In the genomic region with DNA sequence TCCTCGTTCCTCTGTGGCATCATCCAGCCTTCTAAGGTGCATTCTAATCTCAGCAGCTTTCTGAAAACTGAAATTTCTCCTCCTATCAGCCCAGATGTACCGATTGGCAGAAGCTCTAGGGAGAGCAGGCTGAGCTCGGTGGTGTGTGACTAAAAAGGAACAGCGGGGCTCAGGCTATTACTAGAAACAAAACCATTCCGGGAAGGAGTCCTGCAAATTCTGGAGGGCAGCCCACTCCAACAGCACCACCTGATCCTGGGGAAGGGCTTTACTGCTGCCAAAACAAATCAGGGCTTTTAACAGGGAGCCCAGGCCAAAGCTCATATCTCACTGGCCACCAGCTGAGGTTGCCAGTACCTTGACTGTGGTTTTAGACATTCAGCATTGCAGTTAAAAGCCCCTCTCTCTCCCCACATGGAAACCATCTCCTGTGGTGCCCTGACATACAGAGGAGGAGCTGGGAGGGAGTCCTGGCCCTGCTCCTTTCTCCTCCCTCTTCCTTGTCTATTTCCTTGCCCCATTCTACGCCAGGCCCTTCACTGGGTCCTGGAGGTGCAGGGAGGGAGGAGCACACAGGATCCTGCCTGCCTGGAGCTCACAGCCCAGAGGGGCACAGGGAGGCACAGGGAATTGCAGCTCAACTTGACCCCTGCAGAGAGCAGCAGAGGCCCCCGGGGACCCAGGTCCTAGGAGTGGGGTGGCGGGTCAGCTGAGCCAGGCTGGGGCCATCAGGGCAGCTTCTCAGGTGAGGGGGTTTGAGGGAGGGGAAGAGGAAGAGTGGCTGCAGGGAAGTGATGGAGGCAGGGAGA, we compare ENCODE assay signal across 8 cellular contexts. TPM values are rescaled to one million over a fixed set of nuclear protein-coding genes. Genes with fewer than 3 reads are reported as not detected.
DNase-seq lines count a peak whose midpoint lies in the region; ATAC-seq and TF ChIP-seq lines count a peak whose summit lies in the region.

No MANE protein-coding gene starts in this region.

- CTCF ChIA-PET in CD4-positive, alpha-beta memory T cell (lab: Charles Lee; ENCODE audit: partially characterized antibody) = interaction anchor here (1.0 to 3.6 kb wide), 19 partner anchors 8 to 101 kb away, joined by 3 to 23 read pairs (median 5); a partner anchor contains a TSS
- CTCF ChIA-PET in mammary epithelial cell (lab: Charles Lee; ENCODE audit: low non-redundant PET) = no interaction called here

- peak overlapping the region; percentile 81 for H2AFZ ChIP-seq in mammary epithelial cell (ENCODE audit: low read depth, low read length)

- POLR2A ChIA-PET in CD4-positive, alpha-beta memory T cell (lab: Charles Lee; ENCODE audit: partially characterized antibody) = interaction anchor here (0.9 to 8.4 kb wide), 23 partner anchors 8 to 1207 kb away, joined by 3 to 132 read pairs (median 8); a partner anchor contains a TSS

- ATAC-seq in HG03520 (IDR thresholded peaks at IDR 0.05; ENCODE audit: unreplicated experiment) (no peak), GM19328 (IDR thresholded peaks at IDR 0.05; ENCODE audit: unreplicated experiment) (no peak)

- peak in 3 of 5 donors; percentile 16 to 22 (median 19) for DNase-seq in CD4-positive, alpha-beta memory T cell
- DNase-seq in NCI-H2081 (lab: John Stamatoyannopoulos, UW) = peak; percentile 37 to 78
- no peak for DNase-seq in mammary epithelial cell
- DNase-seq in stromal cell of bone marrow (ENCODE audit: low read depth) = peak; percentile 70
- no peak for DNase-seq in NCI-H187 treated with DMSO at 0.1 percent for 48 hours (lab: John Stamatoyannopoulos, UW)

- TF ChIP-seq RAD21 in liver (IDR thresholded peaks at IDR 0.05) = peak; percentile 35 to 59

- no peaks in the 10 kb centered on the region for H3K27me3 Mint-ChIP-seq in CD4-positive, alpha-beta memory T cell

- peak overlapping the region; percentile 95 to 99 (median 96) for H3K4me3 Mint-ChIP-seq in CD4-positive, alpha-beta memory T cell

- no peaks in the 10 kb centered on the region for H4K20me1 ChIP-seq in mammary epithelial cell (ENCODE audit: insufficient read depth, low read length)

- H3K4me1 Mint-ChIP-seq in CD4-positive, alpha-beta memory T cell = peaks cover 63 to 96% (median 81%) of the 10 kb centered on the region in 4 donors

- BruUV-seq in mammary epithelial cell (replicated peaks; lab: Mats Ljungman, UMichigan) = no TSS peak

- H3K27me3 ChIP-seq in CD4-positive, alpha-beta memory T cell (ENCODE audit: insufficient read depth, low read length) = no peaks in the 10 kb centered on the region
- H3K27me3 ChIP-seq in mammary epithelial cell (ENCODE audit: insufficient read depth, low read length) = no peaks in the 10 kb centered on the region
- H3K27me3 ChIP-seq in liver (ENCODE audit: control insufficient read depth in 4 of 4, insufficient read depth in 4 of 4, low read length in 3 of 4) = no peaks in the 10 kb centered on the region

- H3K9ac ChIP-seq in mammary epithelial cell (ENCODE audit: insufficient read depth, low read length) (no peak overlapping the region), liver (ENCODE audit: low read depth in 1 of 2, low read length in 2 of 2) (peak overlapping the region; percentile 79 to 93)

- TF ChIP-seq CTCF in mammary epithelial cell (conservative IDR thresholded peaks at IDR 0.05 in 1 of 2, IDR thresholded peaks at IDR 0.05 in 1 of 2; ENCODE audit: extremely low read depth in 1 of 2, insufficient read depth in 1 of 2, low read depth in 1 of 2, low read length in 2 of 2) = no peak
- no peak for TF ChIP-seq CTCF in liver (IDR thresholded peaks at IDR 0.05; ENCODE audit: low read depth, low read length, missing input control)

- peak overlapping the region; percentile 83 to 89 for H3K4me3 ChIP-seq in CD4-positive, alpha-beta memory T cell (ENCODE audit: low read length in 2 of 2)
- H3K4me3 ChIP-seq in mammary epithelial cell (replicated peaks in 1 of 3; ENCODE audit: insufficient read depth in 1 of 3, low read depth in 2 of 3, low read length in 3 of 3) = no peak overlapping the region
- peak overlapping the region; percentile 50 to 84 (median 83) for H3K4me3 ChIP-seq in liver (ENCODE audit: low read depth in 1 of 3, low read length in 3 of 3)

- WGBS in mammary epithelial cell (ENCODE audit: low coverage, missing lambda C conversion rate) = 18% methylated on average over 7 of the region's 8 CpGs
- WGBS in liver = 29% methylated on average over 8 of the region's 8 CpGs

- no peaks in the 10 kb centered on the region for H3K9me3 ChIP-seq in CD4-positive, alpha-beta memory T cell (ENCODE audit: control insufficient read depth in 1 of 2, low read length in 2 of 2)
- no peaks in the 10 kb centered on the region for H3K9me3 ChIP-seq in mammary epithelial cell (replicated peaks; ENCODE audit: insufficient read depth, low read length)
- H3K9me3 ChIP-seq in liver (ENCODE audit: control insufficient read depth in 4 of 4, low read length in 3 of 4) = no peaks in the 10 kb centered on the region

- dilution Hi-C loops in mammary epithelial cell (cut with HindIII; ENCODE audit: low sequenced_read_pairs) = no loop called here

- H3K4me2 ChIP-seq in mammary epithelial cell (ENCODE audit: insufficient read depth, low read depth, low read length) = peak overlapping the region; percentile 70

- peak overlapping the region; percentile 96 to 99 (median 98) for H3K27ac Mint-ChIP-seq in CD4-positive, alpha-beta memory T cell

- H3K9me3 Mint-ChIP-seq in CD4-positive, alpha-beta memory T cell = peaks cover 0 to 1% (median 0%) of the 10 kb centered on the region in 8 donors

- peaks cover 12 to 45% of the 10 kb centered on the region in 2 donors for H3K36me3 Mint-ChIP-seq in CD4-positive, alpha-beta memory T cell

- no peaks in the 10 kb centered on the region for H3K79me2 ChIP-seq in mammary epithelial cell (ENCODE audit: insufficient read depth, low read length)

- in situ Hi-C loops in mammary epithelial cell (cut with MboI; ENCODE audit: low sequenced_read_pairs in 2 of 2) = no loop called here

- peaks cover 4% of the 10 kb centered on the region for H3K36me3 ChIP-seq in CD4-positive, alpha-beta memory T cell (ENCODE audit: insufficient read depth, low read length)
- H3K36me3 ChIP-seq in mammary epithelial cell (ENCODE audit: insufficient read depth, low read length) = no peaks in the 10 kb centered on the region
- peaks cover 0 to 2% (median 0%) of the 10 kb centered on the region in 4 donors for H3K36me3 ChIP-seq in liver (ENCODE audit: control insufficient read depth in 4 of 4, insufficient read depth in 3 of 4, low read depth in 1 of 4, low read length in 3 of 4)

- intact Hi-C loops in CD4-positive, alpha-beta memory T cell (cut with micrococcal nuclease) = loop anchor here (2.0 to 5.0 kb wide), 5 partner anchors 15 to 100 kb away; a partner anchor contains a TSS
- intact Hi-C loops in mammary epithelial cell (cut with micrococcal nuclease) = no loop called here

- peaks cover 92% of the 10 kb centered on the region for H3K4me1 ChIP-seq in CD4-positive, alpha-beta memory T cell (ENCODE audit: insufficient read depth, low read length)
- H3K4me1 ChIP-seq in mammary epithelial cell (ENCODE audit: insufficient read depth, low read length) = peaks cover 5% of the 10 kb centered on the region
- H3K4me1 ChIP-seq in liver (ENCODE audit: control insufficient read depth in 4 of 4, insufficient read depth in 4 of 4, low read length in 3 of 4) = peaks cover 9 to 22% (median 16%) of the 10 kb centered on the region in 4 donors

- peak overlapping the region; percentile 77 for H3K27ac ChIP-seq in CD4-positive, alpha-beta memory T cell (ENCODE audit: low read depth, low read length)
- H3K27ac ChIP-seq in mammary epithelial cell (ENCODE audit: insufficient read depth, low read depth, low read length) (no peak overlapping the region), liver (ENCODE audit: low read depth in 1 of 2, low read length in 2 of 2) (peak overlapping the region; percentile 94 to 98)

TF ChIP-seq in liver, 16 proteins besides CTCF, POLR2A, EP300 and RAD21 (continues in another document):
- TF ChIP-seq HNF4A (conservative IDR thresholded peaks at IDR 0.05) = peak in 1 of 2 donors; percentile 68
- no peak for TF ChIP-seq JUND (IDR thresholded peaks at IDR 0.05)
- TF ChIP-seq RXRA (IDR thresholded peaks at IDR 0.05) = peak; percentile 20 to 60
- no peak for TF ChIP-seq FOXA2 (IDR thresholded peaks at IDR 0.05)
- no peak for TF ChIP-seq GABPA (IDR thresholded peaks at IDR 0.05 in 1 of 2, conservative IDR thresholded peaks at IDR 0.05 in 1 of 2)
- no peak for TF ChIP-seq FOXA1 (IDR thresholded peaks at IDR 0.05)

RNA-seq across cellular contexts. Expression of a gene that starts 0.9 kb away (rescaled TPM):
- total RNA-seq in CD4-positive, alpha-beta memory T cell = 100 to 1,000 TPM; 152 to 167 TPM
- 100 to 1,000 TPM; 387 to 416 TPM for polyA plus RNA-seq in CD4-positive, alpha-beta memory T cell
- total RNA-seq in mammary epithelial cell (1 to 10 TPM in 1 of 2 donors, under 1 TPM in 1; 0.67 to 1.3 TPM), liver (10 to 100 TPM in 1 of 2 donors, 1 to 10 TPM in 1; 4.4 to 23.8 TPM)
- polyA plus RNA-seq in mammary epithelial cell (3.5 TPM), liver (10 to 100 TPM; 65.9 to 86.4 TPM)
- not detected for polyA minus RNA-seq in mammary epithelial cell

RNA-seq across cellular contexts. Expression of a gene that starts 25.7 kb away (rescaled TPM):
- not detected for total RNA-seq in CD4-positive, alpha-beta memory T cell
- under 1 TPM in 1 of 2 donors, not detected in 1; 0.48 TPM for polyA plus RNA-seq in CD4-positive, alpha-beta memory T cell
- total RNA-seq in mammary epithelial cell (under 1 TPM in 1 of 2 donors, not detected in 1; 0.87 TPM), liver (not detected)
- polyA plus RNA-seq in mammary epithelial cell (1.6 TPM), liver (under 1 TPM; 0.32 to 0.44 TPM)
- not detected for polyA minus RNA-seq in mammary epithelial cell

RNA-seq across cellular contexts. Expression of a gene that starts 31.6 kb away (rescaled TPM):
- total RNA-seq in CD4-positive, alpha-beta memory T cell = not detected
- polyA plus RNA-seq in CD4-positive, alpha-beta memory T cell = not detected
- total RNA-seq in mammary epithelial cell (not detected), liver (under 1 TPM in 1 of 2 donors, not detected in 1; 0.98 TPM)
- polyA plus RNA-seq in mammary epithelial cell (not detected), liver (under 1 TPM in 1 of 2 donors, not detected in 1; 0.03 TPM)
- polyA minus RNA-seq in mammary epithelial cell = not detected

RNA-seq across cellular contexts. Expression of a gene that starts 46.5 kb away (rescaled TPM):
- not detected for total RNA-seq in CD4-positive, alpha-beta memory T cell
- not detected for polyA plus RNA-seq in CD4-positive, alpha-beta memory T cell
- under 1 TPM in 1 of 2 donors, not detected in 1; under 0.01 TPM for total RNA-seq in mammary epithelial cell
- polyA plus RNA-seq in mammary epithelial cell = not detected
- not detected for polyA minus RNA-seq in mammary epithelial cell
- total RNA-seq in liver = 1 to 10 TPM in 1 of 2 donors, not detected in 1; 1.4 TPM
- polyA plus RNA-seq in liver = under 1 TPM in 1 of 2 donors, not detected in 1; 0.03 TPM

Comparison
In these comparisons a context has a peak if more than half of its experiments do, and no peak if none do; other contexts are left out.
1. DNase-seq: peak in CD4-positive, alpha-beta memory T cell (3 of 5), NCI-H2081 (2 of 2) and stromal cell of bone marrow (single experiment); none in mammary epithelial cell (single experiment) and NCI-H187 treated with DMSO at 0.1 percent for 48 hours (single experiment).
2. H3K4me3 ChIP-seq: peak in CD4-positive, alpha-beta memory T cell (2 of 2) and liver (3 of 3); none in mammary epithelial cell (0 of 3).
3. RNA of a gene that starts 0.9 kb away (total RNA-seq): 152 to 167 TPM in CD4-positive, alpha-beta memory T cell; 4.4 to 23.8 TPM in liver and 0.67 to 1.3 TPM in mammary epithelial cell; every median in the first group is over 4 times any median in the second.